Comparison of ENCODE assay signal across 8 cellular contexts in genomic region chr14:37197421-37198272, GRCh38. TPM values are rescaled to one million over a fixed set of nuclear protein-coding genes. Genes with fewer than 3 reads are reported as not detected.
A peak's percentile ranks its signal among the peaks of the same experiment; 100 is the strongest.
DNase-seq lines count a peak whose midpoint lies in the region; ATAC-seq and TF ChIP-seq lines count a peak whose summit lies in the region.

MIPOL1 (plus strand) TSS chr14:37197937; CDS start chr14:37247889, 49,952 bp downstream.

- H2BK15ac ChIP-seq in H9 (ENCODE audit: low read depth, low read length): no peak within 1 kb of the TSS

- H3K23ac ChIP-seq in H9 (ENCODE audit: insufficient read length, low read depth, low read length): no peak within 1 kb of the TSS

- H3K27ac Mint-ChIP-seq in H9: peak within 1 kb of the TSS; percentile 86 to 97 (median 97)

- H3K4ac ChIP-seq in H9 (ENCODE audit: low read depth, low read length): no peak within 1 kb of the TSS

- no peak within 1 kb of the TSS for H4K8ac ChIP-seq in H9 (replicated peaks; ENCODE audit: insufficient read length, low read depth, low read length)

- no peaks in the 10 kb centered on the region for H3K79me1 ChIP-seq in H9 (ENCODE audit: insufficient read depth, low read depth, low read length, poor library complexity, severe bottlenecking)

- intact Hi-C loops in heart right ventricle (cut with DNase I): loop anchor here in 2 of 10 donors (1.0 to 2.0 kb wide), 2 partner anchors 25 to 61 kb away; partner anchors contain the start of gene SLC25A21 (in 1 of the 2)
- intact Hi-C loops in vagina (cut with DNase I): no loop called here

- peaks cover 4% of the 10 kb centered on the region; the same call in 1 of the 2 replicates for H3K79me2 ChIP-seq in H9 (ENCODE audit: insufficient read depth, low read length)

- H3K9me3 Mint-ChIP-seq in H9: no peaks in the 10 kb centered on the region

- no peaks in the 10 kb centered on the region for H4K20me1 ChIP-seq in H9 (ENCODE audit: control insufficient read depth, insufficient read depth, insufficient read length)

- no peak within 1 kb of the TSS for H3T11ph ChIP-seq in H9 (ENCODE audit: low read length)

- ATAC-seq in heart right ventricle: peak; percentile 99 to 100 (median 99)
- peak; percentile 100 for ATAC-seq in omental fat pad (ENCODE audit: low FRiP score)

- no peak within 1 kb of the TSS for H2AK5ac ChIP-seq in H9 (ENCODE audit: insufficient read length, low read length)

- H3K9ac ChIP-seq in H9 (ENCODE audit: extremely low read depth, insufficient read length, low read length): peak within 1 kb of the TSS; percentile 71

- peaks cover 21 to 34% of the 10 kb centered on the region in 2 experiments for H3K4me1 Mint-ChIP-seq in H9

- peak within 1 kb of the TSS; percentile 41 to 80 (median 64) for H3K4me3 ChIP-seq in heart right ventricle
- peak within 1 kb of the TSS; percentile 56 to 61 for H3K4me3 ChIP-seq in vagina

- TF ChIP-seq CTCF in H9 (conservative IDR thresholded peaks at IDR 0.05) (peak; percentile 48; the same call in 2 of the 3 replicates), heart right ventricle (IDR thresholded peaks at IDR 0.05) (peak in 7 of 9 donors; percentile 8 to 60 (median 35)), omental fat pad (IDR thresholded peaks at IDR 0.05) (no peak), vagina (IDR thresholded peaks at IDR 0.05) (peak in 2 of 3 experiments; percentile 6 to 12), GM13977 (IDR thresholded peaks at IDR 0.05; ENCODE audit: extremely low read depth, insufficient read depth, missing control alignments) (no peak)

- peaks cover 11% of the 10 kb centered on the region for H3K23me2 ChIP-seq in H9 (ENCODE audit: insufficient read length, low read depth, low read length, poor library complexity, severe bottlenecking)

- no CpG with 5 or more reads among the region's 70 CpGs for WGBS in H9 (ENCODE audit: extremely low coverage, insufficient read length, low lambda C conversion rate)
- 0 to 2% methylated on average over 70 of the region's 70 CpGs for WGBS in heart right ventricle, 2 donors

- H4K5ac ChIP-seq in H9 (ENCODE audit: insufficient read length, low read depth, low read length): no peak within 1 kb of the TSS

- no peak within 1 kb of the TSS for H2BK120ac ChIP-seq in H9 (ENCODE audit: low read depth, low read length, poor library complexity, severe bottlenecking)

- peak within 1 kb of the TSS; percentile 84 for H2AFZ ChIP-seq in H9 (ENCODE audit: low read length)

- H3K4me3 Mint-ChIP-seq in H9: peak within 1 kb of the TSS; percentile 89 to 92

- H3K9me3 ChIP-seq in H9 (ENCODE audit: control insufficient read depth, low read depth, low read length): no peaks in the 10 kb centered on the region
- no peaks in the 10 kb centered on the region for H3K9me3 ChIP-seq in heart right ventricle
- H3K9me3 ChIP-seq in vagina: no peaks in the 10 kb centered on the region

- no peak within 1 kb of the TSS for H2BK20ac ChIP-seq in H9 (ENCODE audit: low read depth, low read length, poor library complexity, severe bottlenecking)

- peak in 1 of 2 donors; percentile 13 for TF ChIP-seq POLR2A in vagina (IDR thresholded peaks at IDR 0.05)

- H3K4me1 ChIP-seq in H9 (ENCODE audit: insufficient read depth, low read length) (no peaks in the 10 kb centered on the region; the same call in 1 of the 2 replicates), heart right ventricle (peaks cover 0 to 15% (median 7%) of the 10 kb centered on the region in 9 donors), vagina (peaks cover 10% of the 10 kb centered on the region)

- no peaks in the 10 kb centered on the region; a peak in 1 of 7 replicates for H3K36me3 Mint-ChIP-seq in H9 (ENCODE audit: insufficient read depth in 1 of 3, low read depth in 3 of 3)

- H3K27me3 ChIP-seq in H9 (ENCODE audit: insufficient read depth, low read length) (no peaks in the 10 kb centered on the region), heart right ventricle (peaks cover 0 to 4% (median 0%) of the 10 kb centered on the region in 7 donors), vagina (no peaks in the 10 kb centered on the region)

- H4K91ac ChIP-seq in H9 (ENCODE audit: insufficient read length, low read depth, low read length): no peak within 1 kb of the TSS

- no peak within 1 kb of the TSS for H3K56ac ChIP-seq in H9 (ENCODE audit: insufficient read length, low read depth, low read length)

- in situ Hi-C loops in GM13977 (cut with MboI; ENCODE audit: low pct_unique_long_range_greater_than_20kb, low sequenced_read_pairs, unreplicated experiment): no loop called here

- peaks cover 5% of the 10 kb centered on the region for H3K27me3 Mint-ChIP-seq in H9 (ENCODE audit: low read depth)

- no peak within 1 kb of the TSS for H2BK5ac ChIP-seq in H9 (ENCODE audit: insufficient read length, low read length)

- peak within 1 kb of the TSS; percentile 62 for H3K14ac ChIP-seq in H9 (ENCODE audit: insufficient read depth, low read length)

- H3K18ac ChIP-seq in H9 (ENCODE audit: insufficient read length, low read depth, low read length): peak within 1 kb of the TSS; percentile 92

- H3K27ac ChIP-seq in H9 (ENCODE audit: insufficient read length, low read depth, low read length) (no peak within 1 kb of the TSS), heart right ventricle (peak within 1 kb of the TSS; percentile 31 to 91 (median 84)), vagina (peak within 1 kb of the TSS; percentile 84)

- no peak within 1 kb of the TSS for H2BK12ac ChIP-seq in H9 (ENCODE audit: insufficient read length, low read depth, low read length)

- peak; percentile 64 for DNase-seq in 8988T
- peak; percentile 65 for DNase-seq in H9
- DNase-seq in NCI-H526 treated with DMSO at 0.1 percent for 48 hours (lab: John Stamatoyannopoulos, UW): peak; percentile 82
- DNase-seq in amygdala (lab: John Stamatoyannopoulos, UW): peak in 54 of 56 donors; percentile 16 to 85 (median 68)
- peak; percentile 83 to 88 for DNase-seq in heart right ventricle
- peak; percentile 33 for DNase-seq in omental fat pad (ENCODE audit: low spot score)
- no peak for DNase-seq in vagina (ENCODE audit: extremely low spot score in 2 of 2)
- no peak for DNase-seq in GM13977 (ENCODE audit: low spot score)

- H3K4me2 ChIP-seq in H9 (ENCODE audit: insufficient read depth, insufficient read length, low read length): peak within 1 kb of the TSS; percentile 90

- H3K36me3 ChIP-seq in heart right ventricle (no peaks in the 10 kb centered on the region), vagina (no peaks in the 10 kb centered on the region)

RNA-seq across cellular contexts. Expression of gene MIPOL1, which starts in this region (rescaled TPM):
- 13.4 and 15.6 TPM in 2 replicates for total RNA-seq in H9 (2021)
- total RNA-seq in heart right ventricle: 1 to 10 TPM; 4.2 to 9.2 (median 5.6) TPM
- polyA plus RNA-seq in heart right ventricle: 1 to 10 TPM; 1.1 to 2.2 TPM
- 10 to 100 TPM in 2 of 4 donors, 1 to 10 TPM in 2; 5.4 to 17.2 (median 9.4) TPM for total RNA-seq in omental fat pad
- total RNA-seq in vagina: 24.8 TPM

Comparison
In these comparisons a context has a peak if more than half of its experiments do, and no peak if none do; other contexts are left out.
1. DNase-seq: peak in 8988T (single experiment), H9 (single experiment), NCI-H526 treated with DMSO at 0.1 percent for 48 hours (single experiment), amygdala (54 of 56), heart right ventricle (2 of 2) and omental fat pad (single experiment); none in vagina (0 of 2) and GM13977 (single experiment).
2. CTCF ChIP-seq: peak in H9 (single experiment), heart right ventricle (7 of 9) and vagina (2 of 3); none in omental fat pad (0 of 3) and GM13977 (single experiment).